ENCODE assay signal across 32 cellular contexts in genomic region chr10:97120370-97120769, GRCh38.
"Had no signal": no experiment of that assay in that cellular context is flagged by ENCODE, and none has a peak within 500 bp of the region (broad histone marks: within the 10 kb centered on the region; RNA-seq: fewer than 3 reads in every experiment).

No MANE protein-coding gene starts in this region.

- H3K4me1 Mint-ChIP-seq: activated B cell treated with CpG ODN at 0.5 μM for 24 hours; activated T-helper 17 cell treated with anti-CD3 and anti-CD28 coated beads, Interleukin-2, amount 50 U/mL, for 72 hours had no signal

- H3K4me1 ChIP-seq: esophagus muscularis mucosa, foreskin keratinocyte had no signal

- H3K4me3 ChIP-seq: esophagus muscularis mucosa, gastrocnemius medialis had no signal

- H3K27ac ChIP-seq: esophagus muscularis mucosa, foreskin keratinocyte, gastrocnemius medialis, WERI-Rb-1 had no signal

- H3K36me3 Mint-ChIP-seq: activated naive CD8-positive, alpha-beta T cell had no signal

- H3K9me3 ChIP-seq: esophagus muscularis mucosa, gastrocnemius medialis had no signal

- DNase-seq: activated B cell treated with CpG ODN at 0.5 μM for 24 hours; activated CD4-positive, alpha-beta T cell treated with anti-CD3 and anti-CD28 coated beads for 48 hours; activated CD4-positive, alpha-beta T cell treated with anti-CD3 and anti-CD28 coated beads, Interleukin-2, amount 50 U/mL, for 1 hour; activated CD4-positive, alpha-beta T cell treated with anti-CD3 and anti-CD28 coated beads, Interleukin-2, amount 50 U/mL, for 48 hours; activated CD8-positive, alpha-beta memory T cell treated with anti-CD3 and anti-CD28 coated beads for 24 hours; activated CD8-positive, alpha-beta T cell treated with anti-CD3 and anti-CD28 coated beads for 36 hours; activated effector memory CD4-positive, alpha-beta T cell treated with Interleukin-2 at 50 U/mL for 16 hours; activated gamma-delta T cell treated with Interleukin-2 at 50 U/mL for 16 hours; activated naive CD4-positive, alpha-beta T cell treated with anti-CD3 and anti-CD28 coated beads, Interleukin-2, amount 50 U/mL, for 16 hours; activated naive CD4-positive, alpha-beta T cell treated with Interleukin-2 at 50 U/mL for 16 hours; activated T-cell treated with anti-CD3 and anti-CD28 coated beads, Interleukin-2, amount 50 U/mL, for 4 hours; amniotic stem cell; anterior cingulate cortex; caudate nucleus; cortex of kidney; dermis blood vessel endothelial cell; effector CD4-positive, alpha-beta T cell; effector memory CD8-positive, alpha-beta T cell; erythroblast; foreskin keratinocyte; gastrocnemius medialis; T-helper 1 cell; T-helper 17 cell; T1000 had no signal

- H3K27ac Mint-ChIP-seq: activated B cell treated with CpG ODN at 0.5 μM for 24 hours; activated CD8-positive, alpha-beta T cell treated with anti-CD3 and anti-CD28 coated beads for 36 hours; activated naive CD8-positive, alpha-beta T cell; activated T-helper 17 cell treated with anti-CD3 and anti-CD28 coated beads, Interleukin-2, amount 50 U/mL, for 72 hours; effector memory CD8-positive, alpha-beta T cell; T-helper 17 cell; T-helper 2 cell treated with Interferon-gamma antibody and Interleukin-4, amounts not matched to agents 5 μg/mL and 100 μg/mL, for 36 hours had no signal

- H3K27me3 ChIP-seq: gastrocnemius medialis had no signal

- FAIRE-seq: astrocyte, colon had no signal

- H3K36me3 ChIP-seq: esophagus muscularis mucosa, gastrocnemius medialis, WERI-Rb-1 had no signal

- H3K4me3 Mint-ChIP-seq: activated B cell treated with CpG ODN at 0.5 μM for 24 hours; activated CD8-positive, alpha-beta T cell treated with anti-CD3 and anti-CD28 coated beads for 36 hours; activated naive CD8-positive, alpha-beta T cell; activated T-cell treated with anti-CD3 and anti-CD28 coated beads, Interleukin-2, amount 50 U/mL, for 4 hours; activated T-helper 17 cell treated with anti-CD3 and anti-CD28 coated beads, Interleukin-2, amount 50 U/mL, for 72 hours; effector memory CD8-positive, alpha-beta T cell; T-helper 17 cell; T-helper 2 cell treated with Interferon-gamma antibody and Interleukin-4, amounts not matched to agents 5 μg/mL and 100 μg/mL, for 36 hours had no signal

- H3K9me3 Mint-ChIP-seq: activated B cell treated with CpG ODN at 0.5 μM for 24 hours; activated CD8-positive, alpha-beta T cell treated with anti-CD3 and anti-CD28 coated beads for 36 hours; activated T-cell treated with anti-CD3 and anti-CD28 coated beads, Interleukin-2, amount 50 U/mL, for 4 hours; activated T-helper 17 cell treated with anti-CD3 and anti-CD28 coated beads, Interleukin-2, amount 50 U/mL, for 72 hours; effector memory CD8-positive, alpha-beta T cell; T-helper 2 cell treated with Interferon-gamma antibody and Interleukin-4, amounts not matched to agents 5 μg/mL and 100 μg/mL, for 36 hours had no signal

- ATAC-seq: activated CD4-positive, CD25-positive, alpha-beta regulatory T cell treated with anti-CD3 and anti-CD28 coated beads, Interleukin-2, amount 50 U/mL, for 24 hours; activated CD8-positive, alpha-beta T cell treated with anti-CD3 and anti-CD28 coated beads for 36 hours; activated T-cell treated with anti-CD3 and anti-CD28 coated beads, Interleukin-2, amount 50 U/mL, for 4 hours; activated T-helper 17 cell treated with anti-CD3 and anti-CD28 coated beads, Interleukin-2, amount 50 U/mL, for 72 hours; effector memory CD8-positive, alpha-beta T cell; foreskin keratinocyte; gastrocnemius medialis; T-helper 17 cell had no signal
